ENCODE assay signal across 1 cellular context in the genomic region with DNA sequence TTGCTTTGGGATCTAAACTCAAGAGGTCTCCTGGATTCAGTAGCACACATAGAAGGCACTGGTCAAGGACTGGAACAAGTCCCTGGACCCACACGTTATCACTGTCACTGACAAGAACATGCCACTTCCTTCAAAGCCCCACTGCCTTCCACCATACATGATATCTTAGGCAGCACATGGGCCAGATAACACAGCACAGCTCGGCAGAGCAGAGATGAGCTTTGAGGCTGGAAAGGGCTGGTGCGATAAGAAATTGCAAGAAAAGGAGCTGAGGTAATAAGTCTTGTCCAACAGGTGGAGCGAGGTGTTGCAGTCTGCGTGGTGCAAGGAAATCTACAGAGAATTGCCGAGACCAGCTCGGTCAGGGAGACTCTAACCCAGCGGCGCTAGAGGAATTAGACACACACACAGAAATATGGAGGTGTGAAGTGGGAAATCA.
A peak's percentile ranks its signal among the peaks of the same experiment; 100 is the strongest.
TF ChIP-seq lines count a peak whose summit lies in the region.

No MANE protein-coding gene starts in this region.

TF ChIP-seq in K562, 482 proteins besides CTCF, POLR2A, EP300 and RAD21 (continued from another document and continues in another):
- TF ChIP-seq, protein P1, sequence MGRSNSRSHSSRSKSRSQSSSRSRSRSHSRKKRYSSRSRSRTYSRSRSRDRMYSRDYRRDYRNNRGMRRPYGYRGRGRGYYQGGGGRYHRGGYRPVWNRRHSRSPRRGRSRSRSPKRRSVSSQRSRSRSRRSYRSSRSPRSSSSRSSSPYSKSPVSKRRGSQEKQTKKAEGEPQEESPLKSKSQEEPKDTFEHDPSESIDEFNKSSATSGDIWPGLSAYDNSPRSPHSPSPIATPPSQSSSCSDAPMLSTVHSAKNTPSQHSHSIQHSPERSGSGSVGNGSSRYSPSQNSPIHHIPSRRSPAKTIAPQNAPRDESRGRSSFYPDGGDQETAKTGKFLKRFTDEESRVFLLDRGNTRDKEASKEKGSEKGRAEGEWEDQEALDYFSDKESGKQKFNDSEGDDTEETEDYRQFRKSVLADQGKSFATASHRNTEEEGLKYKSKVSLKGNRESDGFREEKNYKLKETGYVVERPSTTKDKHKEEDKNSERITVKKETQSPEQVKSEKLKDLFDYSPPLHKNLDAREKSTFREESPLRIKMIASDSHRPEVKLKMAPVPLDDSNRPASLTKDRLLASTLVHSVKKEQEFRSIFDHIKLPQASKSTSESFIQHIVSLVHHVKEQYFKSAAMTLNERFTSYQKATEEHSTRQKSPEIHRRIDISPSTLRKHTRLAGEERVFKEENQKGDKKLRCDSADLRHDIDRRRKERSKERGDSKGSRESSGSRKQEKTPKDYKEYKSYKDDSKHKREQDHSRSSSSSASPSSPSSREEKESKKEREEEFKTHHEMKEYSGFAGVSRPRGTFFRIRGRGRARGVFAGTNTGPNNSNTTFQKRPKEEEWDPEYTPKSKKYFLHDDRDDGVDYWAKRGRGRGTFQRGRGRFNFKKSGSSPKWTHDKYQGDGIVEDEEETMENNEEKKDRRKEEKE (IDR thresholded peaks at IDR 0.05; ENCODE audit: borderline replicate concordance in 1 of 2, control insufficient read depth in 1 of 2, low read depth in 2 of 2, low read length in 1 of 2) = peak in 1 of 2 experiments; percentile 42; a peak in 1 of 4 replicates
- TF ChIP-seq PRMT5 (CRISPR knock-in tag; IDR thresholded peaks at IDR 0.05) (no peak), CBFA2T2 (conservative IDR thresholded peaks at IDR 0.05) (peak; percentile 99), WHSC1 (IDR thresholded peaks at IDR 0.05; ENCODE audit: low read length) (no peak), NCOA1 (IDR thresholded peaks at IDR 0.05; ENCODE audit: low read depth) (peak; percentile 80; the same call in 1 of the 2 replicates), HDAC8 (tag; IDR thresholded peaks at IDR 0.05) (no peak), E2F3 (CRISPR knock-in tag; IDR thresholded peaks at IDR 0.05) (0 out of 2 replicates have a peak, but pooled peaks have one; percentile 30), ZC3H11A (IDR thresholded peaks at IDR 0.05; ENCODE audit: low read depth, low read length) (no peak), GTF2F1 (IDR thresholded peaks at IDR 0.05; ENCODE audit: low read depth, low read length) (no peak), THRAP3 (IDR thresholded peaks at IDR 0.05; ENCODE audit: borderline replicate concordance) (no peak), POLR3G (IDR thresholded peaks at IDR 0.05; ENCODE audit: extremely low read depth, insufficient read length, insufficient replicate concordance) (no peak), ELF2 (CRISPR knock-in tag; IDR thresholded peaks at IDR 0.05) (no peak), JUNB (CRISPR knock-in tag; conservative IDR thresholded peaks at IDR 0.05) (no peak), NCOA6 (IDR thresholded peaks at IDR 0.05) (no peak), POLR2H (tag; IDR thresholded peaks at IDR 0.05; ENCODE audit: low read depth) (no peak), FOXP1 (CRISPR knock-in tag; IDR thresholded peaks at IDR 0.05) (no peak), ZNF551 (CRISPR knock-in tag; IDR thresholded peaks at IDR 0.05) (no peak), ATF2 (CRISPR knock-in tag; IDR thresholded peaks at IDR 0.05) (no peak), GTF2B (IDR thresholded peaks at IDR 0.05; ENCODE audit: extremely low read depth, insufficient read length) (no peak), ZNF407 (IDR thresholded peaks at IDR 0.05; ENCODE audit: low read depth) (no peak), ZNF707 (CRISPR knock-in tag; conservative IDR thresholded peaks at IDR 0.05) (no peak), ZNF584 (CRISPR knock-in tag; IDR thresholded peaks at IDR 0.05; ENCODE audit: low read depth) (peak; percentile 77; the same call in 1 of the 2 replicates), PHB2 (IDR thresholded peaks at IDR 0.05; ENCODE audit: low read depth) (peak; percentile 92), ZNF212 (CRISPR knock-in tag; IDR thresholded peaks at IDR 0.05) (no peak), PHF8 (IDR thresholded peaks at IDR 0.05; ENCODE audit: borderline replicate concordance, low read length) (no peak)
- TF ChIP-seq, protein P2, sequence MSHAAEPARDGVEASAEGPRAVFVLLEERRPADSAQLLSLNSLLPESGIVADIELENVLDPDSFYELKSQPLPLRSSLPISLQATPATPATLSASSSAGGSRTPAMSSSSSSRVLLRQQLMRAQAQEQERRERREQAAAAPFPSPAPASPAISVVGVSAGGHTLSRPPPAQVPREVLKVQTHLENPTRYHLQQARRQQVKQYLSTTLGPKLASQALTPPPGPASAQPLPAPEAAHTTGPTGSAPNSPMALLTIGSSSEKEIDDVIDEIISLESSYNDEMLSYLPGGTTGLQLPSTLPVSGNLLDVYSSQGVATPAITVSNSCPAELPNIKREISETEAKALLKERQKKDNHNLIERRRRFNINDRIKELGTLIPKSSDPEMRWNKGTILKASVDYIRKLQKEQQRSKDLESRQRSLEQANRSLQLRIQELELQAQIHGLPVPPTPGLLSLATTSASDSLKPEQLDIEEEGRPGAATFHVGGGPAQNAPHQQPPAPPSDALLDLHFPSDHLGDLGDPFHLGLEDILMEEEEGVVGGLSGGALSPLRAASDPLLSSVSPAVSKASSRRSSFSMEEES (CRISPR knock-in tag; IDR thresholded peaks at IDR 0.05) = no peak
- TF ChIP-seq, protein P3, sequence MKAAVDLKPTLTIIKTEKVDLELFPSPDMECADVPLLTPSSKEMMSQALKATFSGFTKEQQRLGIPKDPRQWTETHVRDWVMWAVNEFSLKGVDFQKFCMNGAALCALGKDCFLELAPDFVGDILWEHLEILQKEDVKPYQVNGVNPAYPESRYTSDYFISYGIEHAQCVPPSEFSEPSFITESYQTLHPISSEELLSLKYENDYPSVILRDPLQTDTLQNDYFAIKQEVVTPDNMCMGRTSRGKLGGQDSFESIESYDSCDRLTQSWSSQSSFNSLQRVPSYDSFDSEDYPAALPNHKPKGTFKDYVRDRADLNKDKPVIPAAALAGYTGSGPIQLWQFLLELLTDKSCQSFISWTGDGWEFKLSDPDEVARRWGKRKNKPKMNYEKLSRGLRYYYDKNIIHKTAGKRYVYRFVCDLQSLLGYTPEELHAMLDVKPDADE (conservative IDR thresholded peaks at IDR 0.05; ENCODE audit: control insufficient read depth, low read depth, low read length) = peak; percentile 79; the same call in 1 of the 2 replicates
- TF ChIP-seq, protein P4, sequence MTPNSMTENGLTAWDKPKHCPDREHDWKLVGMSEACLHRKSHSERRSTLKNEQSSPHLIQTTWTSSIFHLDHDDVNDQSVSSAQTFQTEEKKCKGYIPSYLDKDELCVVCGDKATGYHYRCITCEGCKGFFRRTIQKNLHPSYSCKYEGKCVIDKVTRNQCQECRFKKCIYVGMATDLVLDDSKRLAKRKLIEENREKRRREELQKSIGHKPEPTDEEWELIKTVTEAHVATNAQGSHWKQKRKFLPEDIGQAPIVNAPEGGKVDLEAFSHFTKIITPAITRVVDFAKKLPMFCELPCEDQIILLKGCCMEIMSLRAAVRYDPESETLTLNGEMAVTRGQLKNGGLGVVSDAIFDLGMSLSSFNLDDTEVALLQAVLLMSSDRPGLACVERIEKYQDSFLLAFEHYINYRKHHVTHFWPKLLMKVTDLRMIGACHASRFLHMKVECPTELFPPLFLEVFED (CRISPR knock-in tag; conservative IDR thresholded peaks at IDR 0.05) = no peak
- TF ChIP-seq, protein P5, sequence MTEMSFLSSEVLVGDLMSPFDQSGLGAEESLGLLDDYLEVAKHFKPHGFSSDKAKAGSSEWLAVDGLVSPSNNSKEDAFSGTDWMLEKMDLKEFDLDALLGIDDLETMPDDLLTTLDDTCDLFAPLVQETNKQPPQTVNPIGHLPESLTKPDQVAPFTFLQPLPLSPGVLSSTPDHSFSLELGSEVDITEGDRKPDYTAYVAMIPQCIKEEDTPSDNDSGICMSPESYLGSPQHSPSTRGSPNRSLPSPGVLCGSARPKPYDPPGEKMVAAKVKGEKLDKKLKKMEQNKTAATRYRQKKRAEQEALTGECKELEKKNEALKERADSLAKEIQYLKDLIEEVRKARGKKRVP (CRISPR knock-in tag; IDR thresholded peaks at IDR 0.05) = peak; percentile 58; the same call in 1 of the 2 replicates
- TF ChIP-seq, protein P6, sequence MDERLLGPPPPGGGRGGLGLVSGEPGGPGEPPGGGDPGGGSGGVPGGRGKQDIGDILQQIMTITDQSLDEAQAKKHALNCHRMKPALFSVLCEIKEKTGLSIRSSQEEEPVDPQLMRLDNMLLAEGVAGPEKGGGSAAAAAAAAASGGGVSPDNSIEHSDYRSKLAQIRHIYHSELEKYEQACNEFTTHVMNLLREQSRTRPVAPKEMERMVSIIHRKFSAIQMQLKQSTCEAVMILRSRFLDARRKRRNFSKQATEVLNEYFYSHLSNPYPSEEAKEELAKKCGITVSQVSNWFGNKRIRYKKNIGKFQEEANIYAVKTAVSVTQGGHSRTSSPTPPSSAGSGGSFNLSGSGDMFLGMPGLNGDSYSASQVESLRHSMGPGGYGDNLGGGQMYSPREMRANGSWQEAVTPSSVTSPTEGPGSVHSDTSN (CRISPR knock-in tag; IDR thresholded peaks at IDR 0.05; ENCODE audit: low read depth) = no peak
- TF ChIP-seq, protein P6 (tag; conservative IDR thresholded peaks at IDR 0.05; ENCODE audit: low read depth) = peak; percentile 61
